20 cellular contexts compared by ENCODE assay signal in the genomic region with DNA sequence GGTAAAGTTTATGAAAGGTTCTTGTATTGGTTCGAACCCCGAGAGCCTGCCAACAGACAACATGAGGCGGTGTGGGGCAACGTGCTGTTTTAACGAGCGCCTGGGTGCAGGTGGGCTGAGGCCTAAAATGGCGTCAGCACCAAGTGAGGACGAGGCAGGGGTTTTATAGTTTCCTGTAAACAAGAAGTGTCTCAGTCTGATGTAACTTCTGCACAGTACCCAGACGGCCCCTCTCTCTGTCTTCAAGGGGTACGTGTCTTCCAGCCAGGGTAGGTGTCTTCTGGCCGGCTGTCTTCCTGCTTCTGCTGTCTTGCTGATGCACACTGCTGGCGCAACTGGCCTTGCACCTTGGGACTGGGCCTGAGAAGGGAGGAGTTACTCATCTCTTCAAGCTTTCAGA. TPM values are rescaled to one million over a fixed set of nuclear protein-coding genes. Genes with fewer than 3 reads are reported as not detected.
DNase-seq lines count a peak whose midpoint lies in the region; ATAC-seq and TF ChIP-seq lines count a peak whose summit lies in the region.
"Had no signal": no experiment of that assay in that cellular context is flagged by ENCODE, and none has a peak within 500 bp of the region (broad histone marks: within the 10 kb centered on the region; RNA-seq: fewer than 3 reads in every experiment).

No MANE protein-coding gene starts in this region.

- peaks cover 30% of the 10 kb centered on the region for H3K27me3 Mint-ChIP-seq in CD4-positive, CD25-positive, alpha-beta regulatory T cell
- H3K27me3 Mint-ChIP-seq in endodermal cell (ENCODE audit: insufficient read depth), result peaks cover 25% of the 10 kb centered on the region

- DNase-seq in CD4-positive, CD25-positive, alpha-beta regulatory T cell, result no peak
- DNase-seq in GM06990 (ENCODE audit: extremely low read depth, insufficient read length), result no peak
- peak; percentile 76 for DNase-seq in SIG-M5 treated with dmso at 0.1 percent for 504 hours (lab: John Stamatoyannopoulos, UW; ENCODE audit: unreplicated experiment)
- DNase-seq in endodermal cell, result no peak
- no peak for DNase-seq in effector CD8-positive, alpha-beta T cell (lab: John Stamatoyannopoulos, UW)
- DNase-seq in GM13976 (ENCODE audit: low spot score), result no peak
- no peak for DNase-seq in UCSD-AML1 (lab: John Stamatoyannopoulos, UW; ENCODE audit: unreplicated experiment)
- no peak for DNase-seq in neuronal stem cell (ENCODE audit: low spot score)
- DNase-seq: activated CD4-positive, alpha-beta T cell treated with anti-CD3 and anti-CD28 coated beads, Interleukin-2, amount 10 ng/mL, durations not matched to agents 24 days and 14 days; HCEC 1CT; NCI-H1417; NCI-H446 treated with DMSO at 0.1 percent for 48 hours; stimulated activated CD4-positive, alpha-beta T cell treated with anti-CD3 and anti-CD28 coated beads, Interleukin-4, amount 100 ng/mL, for 1 hour; SW 1271 had no signal

- peaks cover 8% of the 10 kb centered on the region for H3K27me3 ChIP-seq in CD4-positive, CD25-positive, alpha-beta regulatory T cell (ENCODE audit: control insufficient read depth, insufficient read depth, low read length)
- H3K27me3 ChIP-seq in GM06990 (replicated peaks; ENCODE audit: control insufficient read depth, insufficient read depth, low read length) (no peaks in the 10 kb centered on the region), endodermal cell (ENCODE audit: control insufficient read depth, insufficient read depth, low read length, poor library complexity, severe bottlenecking) (peaks cover 7% of the 10 kb centered on the region), neuronal stem cell (ENCODE audit: control insufficient read depth in 3 of 3, insufficient read depth in 3 of 3, low read depth in 1 of 3, low read length in 3 of 3) (peaks cover 0 to 72% (median 13%) of the 10 kb centered on the region in 3 experiments)

- no peak overlapping the region for H2BK5ac ChIP-seq in neuronal stem cell (ENCODE audit: low read length)

- H3K9me3 ChIP-seq in CD4-positive, CD25-positive, alpha-beta regulatory T cell (ENCODE audit: control insufficient read depth in 2 of 2, low read length in 2 of 2), result no peaks in the 10 kb centered on the region
- H3K9me3 ChIP-seq in endodermal cell (ENCODE audit: control insufficient read depth, low read length) (no peaks in the 10 kb centered on the region), neuronal stem cell (replicated peaks in 1 of 2; ENCODE audit: control insufficient read depth in 2 of 2, insufficient read depth in 1 of 2, low read depth in 1 of 2, low read length in 2 of 2) (no peaks in the 10 kb centered on the region)
- H3K9me3 ChIP-seq: prostate gland had no signal

- peaks cover 18% of the 10 kb centered on the region for H3K4me1 ChIP-seq in CD4-positive, CD25-positive, alpha-beta regulatory T cell (ENCODE audit: control insufficient read depth, insufficient read depth, low read length, poor library complexity, severe bottlenecking)
- peaks cover 18% of the 10 kb centered on the region for H3K4me1 ChIP-seq in endodermal cell (ENCODE audit: control insufficient read depth, insufficient read depth, low read length)
- H3K4me1 ChIP-seq in neuronal stem cell (ENCODE audit: control insufficient read depth in 2 of 2, insufficient read depth in 1 of 2, low read depth in 1 of 2, low read length in 2 of 2), result peaks cover 6 to 10% of the 10 kb centered on the region in 2 donors

- 94 to 99% methylated on average over 9 to 12 of the region's 12 CpGs for WGBS in endodermal cell (ENCODE audit: insufficient coverage in 1 of 2, insufficient read length in 1 of 2), 2 experiments
- WGBS in neuronal stem cell (ENCODE audit: extremely low coverage in 2 of 2, insufficient read length in 2 of 2, insufficient replicate concordance in 1 of 2), 2 donors, result no CpG with 5 or more reads among the region's 12 CpGs

- H3K4ac ChIP-seq in neuronal stem cell (ENCODE audit: low read length), result no peak overlapping the region

- H3K4me2 ChIP-seq in neuronal stem cell (ENCODE audit: insufficient read depth, low read length, poor library complexity, severe bottlenecking), result no peak overlapping the region

- H2AK5ac ChIP-seq in neuronal stem cell (ENCODE audit: low read depth, low read length), result no peak overlapping the region

- peaks cover 8% of the 10 kb centered on the region for H3K36me3 Mint-ChIP-seq in CD4-positive, CD25-positive, alpha-beta regulatory T cell
- no peaks in the 10 kb centered on the region for H3K36me3 Mint-ChIP-seq in endodermal cell (ENCODE audit: low read depth)

- H3K27ac Mint-ChIP-seq in CD4-positive, CD25-positive, alpha-beta regulatory T cell, result peak overlapping the region in 2 of 3 donors; percentile 54 to 78
- H3K27ac Mint-ChIP-seq in endodermal cell, result no peak overlapping the region
- H3K27ac Mint-ChIP-seq: activated CD4-positive, alpha-beta T cell treated with anti-CD3 and anti-CD28 coated beads, Interleukin-2, amount 10 ng/mL, durations not matched to agents 24 days and 14 days had no signal

- H3K27ac ChIP-seq in CD4-positive, CD25-positive, alpha-beta regulatory T cell (ENCODE audit: insufficient read depth, low read length, poor library complexity, severe bottlenecking), result no peak overlapping the region
- H3K27ac ChIP-seq in endodermal cell (ENCODE audit: low read depth, low read length) (no peak overlapping the region), neuronal stem cell (replicated peaks; ENCODE audit: low read length) (no peak overlapping the region)
- H3K27ac ChIP-seq: prostate gland, skin epidermis had no signal

- no peak overlapping the region for H2AFZ ChIP-seq in neuronal stem cell (ENCODE audit: low read length)

- no peak overlapping the region for H2BK120ac ChIP-seq in neuronal stem cell (ENCODE audit: low read depth, low read length)

- H3K4me1 Mint-ChIP-seq in CD4-positive, CD25-positive, alpha-beta regulatory T cell, result peaks cover 16 to 56% (median 21%) of the 10 kb centered on the region in 4 donors
- H3K4me1 Mint-ChIP-seq in endodermal cell, result peaks cover 35% of the 10 kb centered on the region

- H4K8ac ChIP-seq in neuronal stem cell (ENCODE audit: low read depth, low read length), result no peak overlapping the region

- H4K91ac ChIP-seq in neuronal stem cell (ENCODE audit: low read depth, low read length, poor library complexity), result no peak overlapping the region

- TF ChIP-seq CTCF in GM06990 (IDR thresholded peaks at IDR 0.05; ENCODE audit: insufficient read depth, low read length, poor library complexity, severe bottlenecking) (no peak), endodermal cell (conservative IDR thresholded peaks at IDR 0.05) (no peak), GM13976 (IDR thresholded peaks at IDR 0.05; ENCODE audit: borderline replicate concordance, control extremely low read depth, extremely low read depth, insufficient read depth, missing control alignments) (no peak)

- H3K9ac ChIP-seq in endodermal cell (ENCODE audit: extremely low read depth, low read length, poor library complexity, severe bottlenecking) (no peak overlapping the region), neuronal stem cell (ENCODE audit: low read depth, low read length, poor library complexity) (no peak overlapping the region)

- no peak overlapping the region for H3K18ac ChIP-seq in neuronal stem cell (ENCODE audit: low read length)

- H3K79me1 ChIP-seq in neuronal stem cell (ENCODE audit: low read depth, low read length), result no peaks in the 10 kb centered on the region

- no peaks in the 10 kb centered on the region for H3K36me3 ChIP-seq in CD4-positive, CD25-positive, alpha-beta regulatory T cell (ENCODE audit: control insufficient read depth, insufficient read depth, low read length)
- H3K36me3 ChIP-seq in GM06990 (ENCODE audit: control insufficient read depth, insufficient read depth, low read length) (no peaks in the 10 kb centered on the region), endodermal cell (ENCODE audit: control insufficient read depth, insufficient read depth, low read length) (no peaks in the 10 kb centered on the region), neuronal stem cell (replicated peaks in 1 of 2; ENCODE audit: control insufficient read depth in 2 of 2, insufficient read depth in 2 of 2, low read length in 2 of 2) (no peaks in the 10 kb centered on the region)
- H3K36me3 ChIP-seq: prostate gland had no signal

- in situ Hi-C loops in GM13976 (cut with MboI; ENCODE audit: low sequenced_read_pairs, unreplicated experiment), result loop anchor here (25.0 kb wide), 1 partner anchor 471 kb away; a partner anchor contains a TSS

- H2BK15ac ChIP-seq in neuronal stem cell (ENCODE audit: low read length), result no peak overlapping the region

- H3K4me3 ChIP-seq in CD4-positive, CD25-positive, alpha-beta regulatory T cell (ENCODE audit: low read depth, low read length), result no peak overlapping the region
- peak overlapping the region; percentile 97 for H3K4me3 ChIP-seq in GM06990 (replicated peaks; ENCODE audit: low read depth, low read length)
- H3K4me3 ChIP-seq in endodermal cell (ENCODE audit: low read length), result peak overlapping the region; percentile 89
- no peak overlapping the region for H3K4me3 ChIP-seq in neuronal stem cell (ENCODE audit: low read length in 2 of 2)
- H3K4me3 ChIP-seq: prostate gland, skin epidermis had no signal

- no peak overlapping the region for H3K23ac ChIP-seq in neuronal stem cell (ENCODE audit: low read depth, low read length, poor library complexity)

- no peak overlapping the region for H2BK12ac ChIP-seq in neuronal stem cell (ENCODE audit: low read length)

- ATAC-seq in CD4-positive, CD25-positive, alpha-beta regulatory T cell (ENCODE audit: low read depth in 2 of 2), result no peak
- ATAC-seq: Right ventricle myocardium inferior had no signal

- H3K4me3 Mint-ChIP-seq in CD4-positive, CD25-positive, alpha-beta regulatory T cell, result peak overlapping the region; percentile 37 to 86 (median 78)
- no peak overlapping the region for H3K4me3 Mint-ChIP-seq in endodermal cell
- H3K4me3 Mint-ChIP-seq: activated CD4-positive, alpha-beta T cell treated with anti-CD3 and anti-CD28 coated beads, Interleukin-2, amount 10 ng/mL, durations not matched to agents 24 days and 14 days had no signal

- peaks cover 0 to 2% (median 0%) of the 10 kb centered on the region in 7 donors for H3K9me3 Mint-ChIP-seq in CD4-positive, CD25-positive, alpha-beta regulatory T cell
- no peaks in the 10 kb centered on the region for H3K9me3 Mint-ChIP-seq in endodermal cell
- H3K9me3 Mint-ChIP-seq: activated CD4-positive, alpha-beta T cell treated with anti-CD3 and anti-CD28 coated beads, Interleukin-2, amount 10 ng/mL, durations not matched to agents 24 days and 14 days had no signal

- H3K14ac ChIP-seq in neuronal stem cell (ENCODE audit: low read length), result no peak overlapping the region

RNA-seq across cellular contexts. Expression of a gene that starts 2.7 kb away (rescaled TPM):
- total RNA-seq in CD4-positive, CD25-positive, alpha-beta regulatory T cell, result 10.6 TPM
- polyA plus RNA-seq in CD4-positive, CD25-positive, alpha-beta regulatory T cell, result 1 to 10 TPM in 3 of 4 donors, under 1 TPM in 1; 0.47 to 4.8 (median 2.8) TPM
- total RNA-seq in endodermal cell, result 100 to 1,000 TPM; 149 to 195 TPM
- polyA plus RNA-seq in endodermal cell (2013, experiment 1 of 2), result 23.6 TPM
- 16.9 TPM for polyA plus RNA-seq in endodermal cell (2013, experiment 2 of 2)
- 1.7 TPM for polyA plus RNA-seq in neuronal stem cell (2013, experiment 1 of 2)
- 2.3 TPM for polyA plus RNA-seq in neuronal stem cell (2013, experiment 2 of 2)
- polyA plus RNA-seq: neural cell had no signal

RNA-seq across cellular contexts. Expression of a gene that starts 31.2 kb away (rescaled TPM):
- not detected for total RNA-seq in CD4-positive, CD25-positive, alpha-beta regulatory T cell
- under 1 TPM in 3 of 4 donors, not detected in 1; 0.10 to 0.13 (median 0.11) TPM for polyA plus RNA-seq in CD4-positive, CD25-positive, alpha-beta regulatory T cell
- total RNA-seq in endodermal cell, result 1 to 10 TPM in 1 of 2 donors, under 1 TPM in 1; 0.81 to 1.5 TPM
- polyA plus RNA-seq in endodermal cell (2013, experiment 1 of 2), result 0.75 TPM
- polyA plus RNA-seq in endodermal cell (2013, experiment 2 of 2), result 0.66 TPM
- polyA plus RNA-seq in neuronal stem cell (2013, experiment 1 of 2), result 0.20 TPM
- 0.15 TPM for polyA plus RNA-seq in neuronal stem cell (2013, experiment 2 of 2)
- total RNA-seq: activated CD4-positive, alpha-beta T cell treated with anti-CD3 and anti-CD28 coated beads, Interleukin-2, amount 10 ng/mL, durations not matched to agents 24 days and 14 days; glomerular endothelial cell; LHCN-M2 had no signal
- polyA plus RNA-seq: neural cell had no signal

Comparison
In these comparisons a context has a peak if more than half of its experiments do, and no peak if none do; other contexts are left out.
1. H3K4me3 ChIP-seq: peak in GM06990 (single experiment) and endodermal cell (single experiment); none in CD4-positive, CD25-positive, alpha-beta regulatory T cell (single experiment) and neuronal stem cell (0 of 2).
2. RNA of a gene that starts 2.7 kb away (total RNA-seq): 149 to 195 TPM in endodermal cell; 10.6 TPM in CD4-positive, CD25-positive, alpha-beta regulatory T cell (single experiment); every median in the first group is over 10 times any median in the second.